In the genomic region with DNA sequence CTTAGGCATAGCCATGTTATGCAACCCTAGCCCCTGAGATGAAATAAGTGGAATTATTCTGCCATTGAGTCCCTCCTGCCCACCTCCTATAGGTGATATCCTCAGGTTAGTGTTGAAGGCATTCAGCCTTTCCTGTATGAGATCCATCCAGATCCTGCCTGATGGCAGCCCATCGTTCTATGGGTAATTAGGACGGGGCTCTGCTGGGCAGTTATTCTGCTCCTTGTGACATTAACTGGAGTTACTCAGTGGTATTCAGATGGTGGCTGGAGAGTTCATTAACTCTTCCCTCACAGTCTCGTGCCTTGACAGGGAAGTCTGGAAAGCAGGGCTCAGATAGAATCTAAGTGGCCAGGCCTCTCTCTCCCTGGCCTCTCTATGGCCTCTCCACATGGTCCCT, we compare ENCODE assay signal across 26 cellular contexts. TPM values are rescaled to one million over a fixed set of nuclear protein-coding genes. Genes with fewer than 3 reads are reported as not detected.
A peak's percentile ranks its signal among the peaks of the same experiment; 100 is the strongest.
DNase-seq lines count a peak whose midpoint lies in the region; ATAC-seq, FAIRE-seq and TF ChIP-seq lines count a peak whose summit lies in the region.
"Had no signal": no experiment of that assay in that cellular context is flagged by ENCODE, and none has a peak within 500 bp of the region (broad histone marks: within the 10 kb centered on the region; RNA-seq: fewer than 3 reads in every experiment).

No MANE protein-coding gene starts in this region.

- TF ChIP-seq CTCF in GM23338 (conservative IDR thresholded peaks at IDR 0.05; ENCODE audit: low read depth in 2 of 2) (no peak), K562 (IDR thresholded peaks at IDR 0.05 in 2 of 3, conservative IDR thresholded peaks at IDR 0.05 in 1 of 3; ENCODE audit: insufficient read depth in 2 of 3, low read depth in 1 of 3, low read length in 3 of 3) (no peak), nephron progenitor cell (IDR thresholded peaks at IDR 0.05) (no peak), lower lobe of right lung (IDR thresholded peaks at IDR 0.05) (no peak)

- WGBS in K562 (ENCODE audit: insufficient coverage, low coverage, missing lambda C conversion rate): 16% methylated on average over 3 of the region's 3 CpGs

- FAIRE-seq in K562 (lab: Jason Lieb, UNC): no peak
- FAIRE-seq: A204.1, GM12878, GM12892, GM18507 had no signal

- no peaks in the 10 kb centered on the region for H3K27me3 ChIP-seq in GM23338 (ENCODE audit: insufficient read depth)
- H3K27me3 ChIP-seq in K562 (ENCODE audit: control insufficient read depth in 2 of 2, insufficient read depth in 2 of 2, low read length in 2 of 2): no peaks in the 10 kb centered on the region
- H3K27me3 ChIP-seq in lower lobe of right lung (ENCODE audit: low read depth): no peaks in the 10 kb centered on the region
- H3K27me3 ChIP-seq: BE2C, BLaER1 had no signal

- intact Hi-C loops in K562 (cut with micrococcal nuclease) (no loop called here), lower lobe of right lung (cut with DNase I) (no loop called here)

- H2AFZ ChIP-seq in GM23338 (no peak overlapping the region), K562 (ENCODE audit: low read depth, low read length) (no peak overlapping the region)

- CTCF ChIA-PET in K562 (lab: Yijun Ruan, JAX; ENCODE audit: low intra/inter-chr PET ratio): no interaction called here

- TF ChIP-seq POLR2A in K562 (conservative IDR thresholded peaks at IDR 0.05): no peak

- H3K9me3 ChIP-seq in K562 (replicated peaks; ENCODE audit: control insufficient read depth, insufficient read depth, low read depth, low read length) (no peaks in the 10 kb centered on the region), lower lobe of right lung (peaks cover 12% of the 10 kb centered on the region)
- H3K9me3 ChIP-seq: BE2C had no signal

- H3K4me3 Mint-ChIP-seq in GM23338 (no peak overlapping the region), nephron progenitor cell (no peak overlapping the region)
- H3K4me3 Mint-ChIP-seq: CD14-positive monocyte; CD4-positive, alpha-beta memory T cell; CD4-positive, CD25-positive, alpha-beta regulatory T cell; CD8-positive, alpha-beta memory T cell had no signal

- H3K4me3 ChIP-seq in GM23338: no peak overlapping the region
- H3K4me3 ChIP-seq in K562: no peak overlapping the region
- no peak overlapping the region for H3K4me3 ChIP-seq in lower lobe of right lung
- H3K4me3 ChIP-seq: BLaER1, GM12878 had no signal

- no peaks in the 10 kb centered on the region for H4K20me1 ChIP-seq in GM23338 (replicated peaks; ENCODE audit: insufficient read depth)
- H4K20me1 ChIP-seq in K562 (replicated peaks; ENCODE audit: control insufficient read depth, insufficient read depth, low read length): no peaks in the 10 kb centered on the region

- H3K27ac Mint-ChIP-seq in GM23338 (no peak overlapping the region), nephron progenitor cell (peak overlapping the region; percentile 22)
- H3K27ac Mint-ChIP-seq: CD4-positive, alpha-beta memory T cell; CD8-positive, alpha-beta memory T cell had no signal

- H3K4me2 ChIP-seq in GM23338: no peak overlapping the region
- H3K4me2 ChIP-seq in K562 (ENCODE audit: insufficient read depth, low read length): no peak overlapping the region
- H3K4me2 ChIP-seq: BLaER1 had no signal

- H3K4me1 ChIP-seq in GM23338 (ENCODE audit: insufficient read depth): no peaks in the 10 kb centered on the region
- H3K4me1 ChIP-seq in K562 (replicated peaks in 1 of 2; ENCODE audit: control insufficient read depth in 2 of 2, insufficient read depth in 2 of 2, low read length in 2 of 2): no peaks in the 10 kb centered on the region
- no peaks in the 10 kb centered on the region for H3K4me1 ChIP-seq in lower lobe of right lung
- H3K4me1 ChIP-seq: BE2C had no signal

- TF ChIP-seq RAD21 in K562 (CRISPR knock-in tag; conservative IDR thresholded peaks at IDR 0.05 in 1 of 2, IDR thresholded peaks at IDR 0.05 in 1 of 2): no peak

- no peak for ATAC-seq in GM23338
- ATAC-seq in K562: 0 out of 3 replicates have a peak, but pooled peaks have one; percentile 23
- ATAC-seq in lower lobe of right lung: no peak
- ATAC-seq: GM12878 had no signal

- no peaks in the 10 kb centered on the region for H3F3A ChIP-seq in GM23338 (replicated peaks; ENCODE audit: low read depth)

- no peak overlapping the region for H3K27ac ChIP-seq in GM23338 (ENCODE audit: low read depth)
- H3K27ac ChIP-seq in K562 (ENCODE audit: extremely low read depth, low read depth, low read length): no peak overlapping the region
- no peak overlapping the region for H3K27ac ChIP-seq in lower lobe of right lung
- H3K27ac ChIP-seq: BLaER1 had no signal

- H3K9me1 ChIP-seq in K562 (ENCODE audit: control insufficient read depth, insufficient read depth, low read length): no peaks in the 10 kb centered on the region

- POLR2A ChIA-PET in K562 (lab: Yijun Ruan, JAX): interaction anchor here (0.8 kb wide), 1 partner anchor 20 kb away, joined by 4 read pairs; no protein-coding TSS in a partner anchor

- TF ChIP-seq EP300 in K562 (IDR thresholded peaks at IDR 0.05; ENCODE audit: low read length): no peak

- peaks cover 3% of the 10 kb centered on the region for H3K27me3 Mint-ChIP-seq in GM23338 (ENCODE audit: insufficient read depth, low read depth, poor library complexity)
- peaks cover 4% of the 10 kb centered on the region for H3K27me3 Mint-ChIP-seq in nephron progenitor cell (ENCODE audit: low read depth, poor library complexity)
- H3K27me3 Mint-ChIP-seq: CD4-positive, alpha-beta memory T cell; CD4-positive, CD25-positive, alpha-beta regulatory T cell; CD8-positive, alpha-beta memory T cell had no signal

- H3K79me2 ChIP-seq in GM23338 (replicated peaks; ENCODE audit: insufficient read depth) (no peaks in the 10 kb centered on the region), K562 (ENCODE audit: control insufficient read depth, insufficient read depth, low read length) (no peaks in the 10 kb centered on the region)

- peaks cover 21% of the 10 kb centered on the region for H3K36me3 Mint-ChIP-seq in GM23338 (ENCODE audit: low read depth)
- H3K36me3 Mint-ChIP-seq in nephron progenitor cell (ENCODE audit: low read depth): peaks cover 69% of the 10 kb centered on the region

- H3K4me1 Mint-ChIP-seq in GM23338: no peaks in the 10 kb centered on the region; the same call in 2 of the 3 replicates
- H3K4me1 Mint-ChIP-seq in nephron progenitor cell: no peaks in the 10 kb centered on the region

- H3K36me3 ChIP-seq in GM23338 (ENCODE audit: insufficient read depth): no peaks in the 10 kb centered on the region; the same call in 1 of the 2 replicates
- H3K36me3 ChIP-seq in K562 (ENCODE audit: control insufficient read depth, insufficient read depth, low read length): no peaks in the 10 kb centered on the region; the same call in 2 of the 3 replicates
- peaks cover 18% of the 10 kb centered on the region for H3K36me3 ChIP-seq in lower lobe of right lung
- H3K36me3 ChIP-seq: BE2C had no signal

- H3K9ac ChIP-seq in K562 (ENCODE audit: insufficient read depth in 1 of 2, low read depth in 2 of 2, low read length in 2 of 2): no peak overlapping the region
- H3K9ac ChIP-seq: BLaER1 had no signal

- peaks cover 11% of the 10 kb centered on the region; the same call in 2 of the 3 replicates for H3K9me3 Mint-ChIP-seq in GM23338
- peaks cover 28% of the 10 kb centered on the region for H3K9me3 Mint-ChIP-seq in nephron progenitor cell
- H3K9me3 Mint-ChIP-seq: CD8-positive, alpha-beta memory T cell had no signal

- DNase-seq in GM23338 (ENCODE audit: low spot score) (no peak), K562 (ENCODE audit: extremely low read depth in 1 of 4, low spot score in 3 of 4) (no peak), nephron progenitor cell (no peak), lower lobe of right lung (no peak)
- no peak for DNase-seq in stimulated activated CD4-positive, alpha-beta T cell treated with anti-CD3 and anti-CD28 coated beads, Interleukin-4, amount 100 ng/mL, for 4 hours
- DNase-seq: 8988T; ACHN; BE2C; C1 segment of cervical spinal cord; CD4-positive, alpha-beta memory T cell; CD4-positive, CD25-positive, alpha-beta regulatory T cell; CD8-positive, alpha-beta memory T cell; COR-L47; DMS 273 treated with DMSO at 0.1 percent for 48 hours; DMS153; DMS53; DMS79; DND-41; EL; GDM1 had no signal

- H3K9me2 ChIP-seq in GM23338 (ENCODE audit: insufficient read depth): no peaks in the 10 kb centered on the region

- in situ Hi-C loops in K562 (cut with MboI): no loop called here

- BruUV-seq in K562 (replicated peaks; lab: Mats Ljungman, UMichigan): no TSS peak

TF ChIP-seq in GM23338, 12 proteins besides CTCF, POLR2A, EP300 and RAD21:
- TF ChIP-seq ZNF331 (CRISPR knock-in tag; IDR thresholded peaks at IDR 0.05; ENCODE audit: low read depth) (peak; percentile 44; the same call in 1 of the 2 replicates), POLR2AphosphoS5 (IDR thresholded peaks at IDR 0.05; ENCODE audit: low read depth) (no peak), ZNF114 (CRISPR knock-in tag; IDR thresholded peaks at IDR 0.05) (no peak)

TF ChIP-seq in K562, 482 proteins besides CTCF, POLR2A, EP300 and RAD21 (continues in another document):
- TF ChIP-seq CSDE1 (IDR thresholded peaks at IDR 0.05): no peak
- no peak for TF ChIP-seq PCBP1 (IDR thresholded peaks at IDR 0.05; ENCODE audit: low read depth, low read length, poor library complexity, severe bottlenecking)

RNA-seq across cellular contexts. Expression of gene GMDS, which starts 9.3 kb away (rescaled TPM):
- total RNA-seq in GM23338 (2014; rRNA removed; shearing (Covaris generic)): 30.1 and 35.7 TPM in 2 replicates
- polyA plus RNA-seq in GM23338 (2016; fragmentation: Nextera tagmentation; extraction: Ambion mirVana): 36.5 and 44.6 TPM in 2 replicates
- total RNA-seq in K562 (2011; cell fraction: chromatin; rRNA removed; ENCODE audit: low replicate concordance): 23.2 and 32.8 TPM in 2 replicates
- 10.0 and 15.4 TPM in 2 replicates for total RNA-seq in K562 (2011; cell fraction: nucleolus; rRNA removed)
- total RNA-seq in K562 (2011; cell fraction: nucleoplasm; rRNA removed): 20.7 and 25.2 TPM in 2 replicates
- 10.1 and 13.4 TPM in 2 replicates for total RNA-seq in K562 (2014; rRNA removed)
- 12.4 and 14.3 TPM in 2 replicates for total RNA-seq in K562 (2014; rRNA removed; fragmentation: Illumina TruSeq; extraction: Trizol)
- 11.6 and 14.3 TPM in 2 replicates for total RNA-seq in K562 (2015; rRNA removed; fragmentation: Illumina TruSeq; extraction: Trizol)
- total RNA-seq in K562 (2021): 19.3 and 19.9 TPM in 2 replicates
- 8.6 and 13.5 TPM in 2 replicates for polyA plus RNA-seq in K562 (2011; rRNA removed)
- 8.5 and 9.4 TPM in 2 replicates for polyA plus RNA-seq in K562 (2011; cell fraction: cytosol; rRNA removed)
- polyA plus RNA-seq in K562 (2011; cell fraction: nucleus; rRNA removed): 5.7 and 6.0 TPM in 2 replicates
- polyA plus RNA-seq in K562 (2012): 15.9 and 17.4 TPM in 2 replicates
- 25.3 and 31.8 TPM in 2 replicates for polyA plus RNA-seq in K562 (2014; fragmentation: Illumina TruSeq; extraction: Trizol)
- under 1 TPM; 0.48 to 0.69 TPM for polyA plus RNA-seq in K562 (2014; fragmentation: Nextera tagmentation; extraction: Ambion mirVana)
- polyA plus RNA-seq in K562 (2014; rRNA removed): 18.3 and 23.7 TPM in 2 replicates
- 10.6 and 14.1 TPM in 2 replicates for polyA minus RNA-seq in K562 (2011; rRNA and poly(A)+ RNA removed)
- polyA minus RNA-seq in K562 (2011; cell fraction: cytosol; rRNA and poly(A)+ RNA removed): 5.7 and 9.4 TPM in 2 replicates
- 10.6 and 14.6 TPM in 2 replicates for polyA minus RNA-seq in K562 (2011; cell fraction: nucleus; rRNA and poly(A)+ RNA removed)
- total RNA-seq in lower lobe of right lung: 12.7 TPM
